Comparison of ENCODE assay signal across 2 cellular contexts in the genomic region with DNA sequence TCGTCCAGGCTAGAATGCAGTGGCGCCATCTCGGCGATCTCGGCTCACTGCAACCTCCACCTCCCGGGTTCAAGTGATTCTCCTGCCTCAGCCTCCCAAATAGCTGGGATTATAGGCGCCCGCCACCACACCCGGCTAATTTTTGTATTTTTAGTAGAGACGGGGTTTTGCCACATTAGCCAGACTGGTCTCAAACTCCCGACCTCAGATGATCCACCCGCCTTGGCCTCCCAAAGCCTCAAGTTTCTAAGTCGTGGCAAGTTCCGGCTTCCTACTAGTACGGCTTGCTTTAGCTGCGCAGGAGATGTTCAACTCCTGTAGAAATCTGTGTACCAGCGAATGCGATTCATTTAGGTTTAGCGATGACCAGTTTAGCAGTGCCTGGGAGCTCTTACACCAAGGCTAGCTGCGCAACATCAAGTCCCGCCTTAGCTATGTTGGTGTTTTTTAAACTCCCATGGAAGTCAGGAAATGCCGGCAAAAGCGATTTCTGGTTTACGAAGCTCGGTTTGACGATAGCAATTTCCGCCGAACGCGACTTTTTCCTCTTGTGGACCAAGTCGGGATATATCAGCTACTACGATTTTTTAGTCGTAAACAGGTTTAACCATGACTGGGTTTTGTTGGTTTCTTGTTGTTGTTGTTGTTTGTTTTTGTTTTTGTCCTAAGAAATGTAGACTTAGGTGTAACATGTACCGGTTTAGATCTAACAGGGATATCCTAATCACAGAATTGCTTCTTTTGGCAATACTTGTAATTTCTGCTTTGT.
TF ChIP-seq lines count a peak whose summit lies in the region.

No MANE protein-coding gene starts in this region.

TF ChIP-seq in K562, 482 proteins besides CTCF, POLR2A, EP300 and RAD21 (continues in another document):
- TF ChIP-seq, protein P1, sequence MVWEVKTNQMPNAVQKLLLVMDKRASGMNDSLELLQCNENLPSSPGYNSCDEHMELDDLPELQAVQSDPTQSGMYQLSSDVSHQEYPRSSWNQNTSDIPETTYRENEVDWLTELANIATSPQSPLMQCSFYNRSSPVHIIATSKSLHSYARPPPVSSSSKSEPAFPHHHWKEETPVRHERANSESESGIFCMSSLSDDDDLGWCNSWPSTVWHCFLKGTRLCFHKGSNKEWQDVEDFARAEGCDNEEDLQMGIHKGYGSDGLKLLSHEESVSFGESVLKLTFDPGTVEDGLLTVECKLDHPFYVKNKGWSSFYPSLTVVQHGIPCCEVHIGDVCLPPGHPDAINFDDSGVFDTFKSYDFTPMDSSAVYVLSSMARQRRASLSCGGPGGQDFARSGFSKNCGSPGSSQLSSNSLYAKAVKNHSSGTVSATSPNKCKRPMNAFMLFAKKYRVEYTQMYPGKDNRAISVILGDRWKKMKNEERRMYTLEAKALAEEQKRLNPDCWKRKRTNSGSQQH (CRISPR knock-in tag; IDR thresholded peaks at IDR 0.05), result 0 out of 2 replicates have a peak, but pooled peaks have one; percentile 75
- TF ChIP-seq, protein P2, sequence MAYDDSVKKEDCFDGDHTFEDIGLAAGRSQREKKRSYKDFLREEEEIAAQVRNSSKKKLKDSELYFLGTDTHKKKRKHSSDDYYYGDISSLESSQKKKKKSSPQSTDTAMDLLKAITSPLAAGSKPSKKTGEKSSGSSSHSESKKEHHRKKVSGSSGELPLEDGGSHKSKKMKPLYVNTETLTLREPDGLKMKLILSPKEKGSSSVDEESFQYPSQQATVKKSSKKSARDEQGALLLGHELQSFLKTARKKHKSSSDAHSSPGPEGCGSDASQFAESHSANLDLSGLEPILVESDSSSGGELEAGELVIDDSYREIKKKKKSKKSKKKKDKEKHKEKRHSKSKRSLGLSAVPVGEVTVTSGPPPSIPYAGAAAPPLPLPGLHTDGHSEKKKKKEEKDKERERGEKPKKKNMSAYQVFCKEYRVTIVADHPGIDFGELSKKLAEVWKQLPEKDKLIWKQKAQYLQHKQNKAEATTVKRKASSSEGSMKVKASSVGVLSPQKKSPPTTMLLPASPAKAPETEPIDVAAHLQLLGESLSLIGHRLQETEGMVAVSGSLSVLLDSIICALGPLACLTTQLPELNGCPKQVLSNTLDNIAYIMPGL (CRISPR knock-in tag; IDR thresholded peaks at IDR 0.05), result no peak
- TF ChIP-seq KDM5B (IDR thresholded peaks at IDR 0.05; ENCODE audit: insufficient replicate concordance, low read depth, low read length) (peak; percentile 34), POLR2AphosphoS2 (IDR thresholded peaks at IDR 0.05; ENCODE audit: low read length) (no peak), KLF6 (CRISPR knock-in tag; IDR thresholded peaks at IDR 0.05; ENCODE audit: borderline replicate concordance) (no peak), MEIS2 (IDR thresholded peaks at IDR 0.05; ENCODE audit: partially characterized antibody) (no peak), SMARCC2 (IDR thresholded peaks at IDR 0.05; ENCODE audit: low read depth) (no peak; the same call in 1 of the 2 replicates), NEUROD1 (IDR thresholded peaks at IDR 0.05; ENCODE audit: borderline replicate concordance, low read depth, low read length, partially characterized antibody) (peak; percentile 31), FOXA3 (CRISPR knock-in tag; conservative IDR thresholded peaks at IDR 0.05 in 1 of 2, IDR thresholded peaks at IDR 0.05 in 1 of 2) (peak in 1 of 2 experiments; percentile 25; a peak in 1 of 4 replicates), NFIX (CRISPR knock-in tag; IDR thresholded peaks at IDR 0.05; ENCODE audit: low read depth) (no peak), CHD1 (IDR thresholded peaks at IDR 0.05; ENCODE audit: low read length) (peak; percentile 50), MXI1 (IDR thresholded peaks at IDR 0.05; ENCODE audit: low read depth, low read length) (no peak), TBP (optimal IDR thresholded peaks at IDR 0.05; ENCODE audit: low read depth, low read length) (peak; percentile 26), MBD2 (IDR thresholded peaks at IDR 0.05; ENCODE audit: borderline replicate concordance, low read depth) (no peak)
- TF ChIP-seq, protein P3, sequence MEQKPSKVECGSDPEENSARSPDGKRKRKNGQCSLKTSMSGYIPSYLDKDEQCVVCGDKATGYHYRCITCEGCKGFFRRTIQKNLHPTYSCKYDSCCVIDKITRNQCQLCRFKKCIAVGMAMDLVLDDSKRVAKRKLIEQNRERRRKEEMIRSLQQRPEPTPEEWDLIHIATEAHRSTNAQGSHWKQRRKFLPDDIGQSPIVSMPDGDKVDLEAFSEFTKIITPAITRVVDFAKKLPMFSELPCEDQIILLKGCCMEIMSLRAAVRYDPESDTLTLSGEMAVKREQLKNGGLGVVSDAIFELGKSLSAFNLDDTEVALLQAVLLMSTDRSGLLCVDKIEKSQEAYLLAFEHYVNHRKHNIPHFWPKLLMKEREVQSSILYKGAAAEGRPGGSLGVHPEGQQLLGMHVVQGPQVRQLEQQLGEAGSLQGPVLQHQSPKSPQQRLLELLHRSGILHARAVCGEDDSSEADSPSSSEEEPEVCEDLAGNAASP (IDR thresholded peaks at IDR 0.05), result no peak
- TF ChIP-seq, protein P4, sequence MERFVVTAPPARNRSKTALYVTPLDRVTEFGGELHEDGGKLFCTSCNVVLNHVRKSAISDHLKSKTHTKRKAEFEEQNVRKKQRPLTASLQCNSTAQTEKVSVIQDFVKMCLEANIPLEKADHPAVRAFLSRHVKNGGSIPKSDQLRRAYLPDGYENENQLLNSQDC (CRISPR knock-in tag; IDR thresholded peaks at IDR 0.05), result no peak
- TF ChIP-seq, protein P5, sequence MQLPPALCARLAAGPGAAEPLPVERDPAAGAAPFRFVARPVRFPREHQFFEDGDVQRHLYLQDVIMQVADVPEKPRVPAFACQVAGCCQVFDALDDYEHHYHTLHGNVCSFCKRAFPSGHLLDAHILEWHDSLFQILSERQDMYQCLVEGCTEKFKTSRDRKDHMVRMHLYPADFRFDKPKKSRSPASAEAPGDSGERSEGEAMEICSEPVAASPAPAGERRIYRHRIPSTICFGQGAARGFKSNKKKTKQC (CRISPR knock-in tag; IDR thresholded peaks at IDR 0.05), result 0 out of 2 replicates have a peak, but pooled peaks have one; percentile 24
- TF ChIP-seq, protein P6, sequence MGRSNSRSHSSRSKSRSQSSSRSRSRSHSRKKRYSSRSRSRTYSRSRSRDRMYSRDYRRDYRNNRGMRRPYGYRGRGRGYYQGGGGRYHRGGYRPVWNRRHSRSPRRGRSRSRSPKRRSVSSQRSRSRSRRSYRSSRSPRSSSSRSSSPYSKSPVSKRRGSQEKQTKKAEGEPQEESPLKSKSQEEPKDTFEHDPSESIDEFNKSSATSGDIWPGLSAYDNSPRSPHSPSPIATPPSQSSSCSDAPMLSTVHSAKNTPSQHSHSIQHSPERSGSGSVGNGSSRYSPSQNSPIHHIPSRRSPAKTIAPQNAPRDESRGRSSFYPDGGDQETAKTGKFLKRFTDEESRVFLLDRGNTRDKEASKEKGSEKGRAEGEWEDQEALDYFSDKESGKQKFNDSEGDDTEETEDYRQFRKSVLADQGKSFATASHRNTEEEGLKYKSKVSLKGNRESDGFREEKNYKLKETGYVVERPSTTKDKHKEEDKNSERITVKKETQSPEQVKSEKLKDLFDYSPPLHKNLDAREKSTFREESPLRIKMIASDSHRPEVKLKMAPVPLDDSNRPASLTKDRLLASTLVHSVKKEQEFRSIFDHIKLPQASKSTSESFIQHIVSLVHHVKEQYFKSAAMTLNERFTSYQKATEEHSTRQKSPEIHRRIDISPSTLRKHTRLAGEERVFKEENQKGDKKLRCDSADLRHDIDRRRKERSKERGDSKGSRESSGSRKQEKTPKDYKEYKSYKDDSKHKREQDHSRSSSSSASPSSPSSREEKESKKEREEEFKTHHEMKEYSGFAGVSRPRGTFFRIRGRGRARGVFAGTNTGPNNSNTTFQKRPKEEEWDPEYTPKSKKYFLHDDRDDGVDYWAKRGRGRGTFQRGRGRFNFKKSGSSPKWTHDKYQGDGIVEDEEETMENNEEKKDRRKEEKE (IDR thresholded peaks at IDR 0.05; ENCODE audit: borderline replicate concordance in 1 of 2, control insufficient read depth in 1 of 2, low read depth in 2 of 2, low read length in 1 of 2), result 0 out of 4 replicates have a peak, but pooled peaks of 1 of the 2 experiments have one; percentile 27

TF ChIP-seq in HepG2, 621 proteins besides CTCF, POLR2A, EP300 and RAD21:
- no peak for TF ChIP-seq PITX1 (CRISPR knock-in tag; IDR thresholded peaks at IDR 0.05)
- TF ChIP-seq, protein P7, sequence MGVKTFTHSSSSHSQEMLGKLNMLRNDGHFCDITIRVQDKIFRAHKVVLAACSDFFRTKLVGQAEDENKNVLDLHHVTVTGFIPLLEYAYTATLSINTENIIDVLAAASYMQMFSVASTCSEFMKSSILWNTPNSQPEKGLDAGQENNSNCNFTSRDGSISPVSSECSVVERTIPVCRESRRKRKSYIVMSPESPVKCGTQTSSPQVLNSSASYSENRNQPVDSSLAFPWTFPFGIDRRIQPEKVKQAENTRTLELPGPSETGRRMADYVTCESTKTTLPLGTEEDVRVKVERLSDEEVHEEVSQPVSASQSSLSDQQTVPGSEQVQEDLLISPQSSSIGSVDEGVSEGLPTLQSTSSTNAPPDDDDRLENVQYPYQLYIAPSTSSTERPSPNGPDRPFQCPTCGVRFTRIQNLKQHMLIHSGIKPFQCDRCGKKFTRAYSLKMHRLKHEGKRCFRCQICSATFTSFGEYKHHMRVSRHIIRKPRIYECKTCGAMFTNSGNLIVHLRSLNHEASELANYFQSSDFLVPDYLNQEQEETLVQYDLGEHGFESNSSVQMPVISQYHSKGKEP (CRISPR knock-in tag; IDR thresholded peaks at IDR 0.05), result no peak
- TF ChIP-seq, protein P8, sequence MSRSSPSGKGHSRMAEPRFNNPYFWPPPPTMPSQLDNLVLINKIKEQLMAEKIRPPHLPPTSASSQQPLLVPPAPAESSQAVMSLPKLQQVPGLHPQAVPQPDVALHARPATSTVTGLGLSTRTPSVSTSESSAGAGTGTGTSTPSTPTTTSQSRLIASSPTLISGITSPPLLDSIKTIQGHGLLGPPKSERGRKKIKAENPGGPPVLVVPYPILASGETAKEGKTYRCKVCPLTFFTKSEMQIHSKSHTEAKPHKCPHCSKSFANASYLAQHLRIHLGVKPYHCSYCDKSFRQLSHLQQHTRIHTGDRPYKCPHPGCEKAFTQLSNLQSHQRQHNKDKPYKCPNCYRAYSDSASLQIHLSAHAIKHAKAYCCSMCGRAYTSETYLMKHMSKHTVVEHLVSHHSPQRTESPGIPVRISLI (CRISPR knock-in tag; IDR thresholded peaks at IDR 0.05; ENCODE audit: borderline replicate concordance), result no peak
- TF ChIP-seq ZBTB38 (CRISPR knock-in tag; IDR thresholded peaks at IDR 0.05), result peak; percentile 99
- TF ChIP-seq, protein P9, sequence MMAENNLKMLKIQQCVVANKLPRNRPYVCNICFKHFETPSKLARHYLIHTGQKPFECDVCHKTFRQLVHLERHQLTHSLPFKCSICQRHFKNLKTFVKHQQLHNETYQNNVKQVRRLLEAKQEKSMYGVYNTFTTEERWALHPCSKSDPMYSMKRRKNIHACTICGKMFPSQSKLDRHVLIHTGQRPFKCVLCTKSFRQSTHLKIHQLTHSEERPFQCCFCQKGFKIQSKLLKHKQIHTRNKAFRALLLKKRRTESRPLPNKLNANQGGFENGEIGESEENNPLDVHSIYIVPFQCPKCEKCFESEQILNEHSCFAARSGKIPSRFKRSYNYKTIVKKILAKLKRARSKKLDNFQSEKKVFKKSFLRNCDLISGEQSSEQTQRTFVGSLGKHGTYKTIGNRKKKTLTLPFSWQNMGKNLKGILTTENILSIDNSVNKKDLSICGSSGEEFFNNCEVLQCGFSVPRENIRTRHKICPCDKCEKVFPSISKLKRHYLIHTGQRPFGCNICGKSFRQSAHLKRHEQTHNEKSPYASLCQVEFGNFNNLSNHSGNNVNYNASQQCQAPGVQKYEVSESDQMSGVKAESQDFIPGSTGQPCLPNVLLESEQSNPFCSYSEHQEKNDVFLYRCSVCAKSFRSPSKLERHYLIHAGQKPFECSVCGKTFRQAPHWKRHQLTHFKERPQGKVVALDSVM (CRISPR knock-in tag; IDR thresholded peaks at IDR 0.05), result peak; percentile 75; the same call in 1 of the 2 replicates
- TF ChIP-seq ZNF749 (CRISPR knock-in tag; IDR thresholded peaks at IDR 0.05; ENCODE audit: borderline replicate concordance), result no peak
- 0 out of 2 replicates have a peak, but pooled peaks have one; percentile 18 for TF ChIP-seq ARNT2 (CRISPR knock-in tag; IDR thresholded peaks at IDR 0.05; ENCODE audit: low read depth)
- no peak for TF ChIP-seq SAP130 (CRISPR knock-in tag; IDR thresholded peaks at IDR 0.05; ENCODE audit: low read depth)
- TF ChIP-seq, protein P10, sequence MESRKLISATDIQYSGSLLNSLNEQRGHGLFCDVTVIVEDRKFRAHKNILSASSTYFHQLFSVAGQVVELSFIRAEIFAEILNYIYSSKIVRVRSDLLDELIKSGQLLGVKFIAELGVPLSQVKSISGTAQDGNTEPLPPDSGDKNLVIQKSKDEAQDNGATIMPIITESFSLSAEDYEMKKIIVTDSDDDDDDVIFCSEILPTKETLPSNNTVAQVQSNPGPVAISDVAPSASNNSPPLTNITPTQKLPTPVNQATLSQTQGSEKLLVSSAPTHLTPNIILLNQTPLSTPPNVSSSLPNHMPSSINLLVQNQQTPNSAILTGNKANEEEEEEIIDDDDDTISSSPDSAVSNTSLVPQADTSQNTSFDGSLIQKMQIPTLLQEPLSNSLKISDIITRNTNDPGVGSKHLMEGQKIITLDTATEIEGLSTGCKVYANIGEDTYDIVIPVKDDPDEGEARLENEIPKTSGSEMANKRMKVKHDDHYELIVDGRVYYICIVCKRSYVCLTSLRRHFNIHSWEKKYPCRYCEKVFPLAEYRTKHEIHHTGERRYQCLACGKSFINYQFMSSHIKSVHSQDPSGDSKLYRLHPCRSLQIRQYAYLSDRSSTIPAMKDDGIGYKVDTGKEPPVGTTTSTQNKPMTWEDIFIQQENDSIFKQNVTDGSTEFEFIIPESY (CRISPR knock-in tag; IDR thresholded peaks at IDR 0.05), result 0 out of 2 replicates have a peak, but pooled peaks have one; percentile 37
- no peak for TF ChIP-seq HIVEP1 (CRISPR knock-in tag; IDR thresholded peaks at IDR 0.05)
- TF ChIP-seq PRPF4 (IDR thresholded peaks at IDR 0.05; ENCODE audit: low read depth, low read length, poor library complexity, severe bottlenecking), result peak; percentile 98
- TF ChIP-seq, protein P11, sequence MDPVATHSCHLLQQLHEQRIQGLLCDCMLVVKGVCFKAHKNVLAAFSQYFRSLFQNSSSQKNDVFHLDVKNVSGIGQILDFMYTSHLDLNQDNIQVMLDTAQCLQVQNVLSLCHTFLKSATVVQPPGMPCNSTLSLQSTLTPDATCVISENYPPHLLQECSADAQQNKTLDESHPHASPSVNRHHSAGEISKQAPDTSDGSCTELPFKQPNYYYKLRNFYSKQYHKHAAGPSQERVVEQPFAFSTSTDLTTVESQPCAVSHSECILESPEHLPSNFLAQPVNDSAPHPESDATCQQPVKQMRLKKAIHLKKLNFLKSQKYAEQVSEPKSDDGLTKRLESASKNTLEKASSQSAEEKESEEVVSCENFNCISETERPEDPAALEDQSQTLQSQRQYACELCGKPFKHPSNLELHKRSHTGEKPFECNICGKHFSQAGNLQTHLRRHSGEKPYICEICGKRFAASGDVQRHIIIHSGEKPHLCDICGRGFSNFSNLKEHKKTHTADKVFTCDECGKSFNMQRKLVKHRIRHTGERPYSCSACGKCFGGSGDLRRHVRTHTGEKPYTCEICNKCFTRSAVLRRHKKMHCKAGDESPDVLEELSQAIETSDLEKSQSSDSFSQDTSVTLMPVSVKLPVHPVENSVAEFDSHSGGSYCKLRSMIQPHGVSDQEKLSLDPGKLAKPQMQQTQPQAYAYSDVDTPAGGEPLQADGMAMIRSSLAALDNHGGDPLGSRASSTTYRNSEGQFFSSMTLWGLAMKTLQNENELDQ (CRISPR knock-in tag; IDR thresholded peaks at IDR 0.05; ENCODE audit: borderline replicate concordance), result no peak
- no peak for TF ChIP-seq SIN3A (IDR thresholded peaks at IDR 0.05; ENCODE audit: borderline replicate concordance, low read depth, low read length)
